In genomic region chr2:197435598-197436435, GRCh38 we compare ENCODE assay signal across 8 cellular contexts. TPM values are rescaled to one million over a fixed set of nuclear protein-coding genes. Genes with fewer than 3 reads are reported as not detected.
DNase-seq lines count a peak whose midpoint lies in the region; ATAC-seq, FAIRE-seq and TF ChIP-seq lines count a peak whose summit lies in the region.

No MANE protein-coding gene starts in this region.

- H3K4me2 ChIP-seq in IMR-90 (ENCODE audit: low read depth, low read length), result peak overlapping the region; percentile 71

- TF ChIP-seq RAD21 in IMR-90 (IDR thresholded peaks at IDR 0.05; ENCODE audit: low read length), result no peak

- H2BK15ac ChIP-seq in IMR-90 (ENCODE audit: low read depth, low read length), result peak overlapping the region; percentile 71; the same call in 1 of the 3 replicates

- peaks cover 30% of the 10 kb centered on the region for H4K20me1 ChIP-seq in IMR-90 (ENCODE audit: insufficient read depth, low read length)

- H3K27me3 Mint-ChIP-seq in brain, result peaks cover 18% of the 10 kb centered on the region

- peak overlapping the region; percentile 90 for H3K4me3 ChIP-seq in IMR-90 (ENCODE audit: insufficient read depth, low read depth, low read length)

- peak overlapping the region; percentile 92 for H2AK5ac ChIP-seq in IMR-90 (ENCODE audit: low read depth, low read length)

- in situ Hi-C loops in IMR-90 (cut with MboI; ENCODE audit: low sequenced_read_pairs), result no loop called here

- DNase-seq in GM12892 (ENCODE audit: insufficient read length) (no peak), IMR-90 (no peak), medulla oblongata (ENCODE audit: extremely low spot score) (peak; percentile 13), foreskin melanocyte (no peak), NCI-H446 treated with DMSO at 0.1 percent for 48 hours (lab: John Stamatoyannopoulos, UW) (no peak)

- intact Hi-C loops in IMR-90 (cut with micrococcal nuclease), result loop anchor here (1.0 to 10.0 kb wide), 2 partner anchors 17 to 269 kb away; partner anchors contain the start of genes COQ10B and MARS2

- FAIRE-seq in GM12892 (lab: Jason Lieb, UNC), result peak; percentile 63

- peak overlapping the region; percentile 97 for H3K4ac ChIP-seq in IMR-90 (ENCODE audit: low read depth, low read length)

- ATAC-seq in IMR-90 (ENCODE audit: low read depth) (no peak; the same call in 1 of the 2 replicates), GM18502 (IDR thresholded peaks at IDR 0.05; ENCODE audit: poor library complexity, unreplicated experiment) (no peak), GM21528 (IDR thresholded peaks at IDR 0.05; ENCODE audit: low FRiP score, unreplicated experiment) (no peak)

- dilution Hi-C loops in IMR-90 (cut with HindIII; ENCODE audit: low sequenced_read_pairs, unreplicated experiment), result no loop called here

- peaks cover 43% of the 10 kb centered on the region for H3K4me1 Mint-ChIP-seq in brain

- no peaks in the 10 kb centered on the region for H3K9me3 ChIP-seq in IMR-90 (ENCODE audit: control insufficient read depth, insufficient read depth, low read length)

- H3K9ac ChIP-seq in IMR-90 (ENCODE audit: low read depth, low read length), result peak overlapping the region; percentile 99

- peak overlapping the region; percentile 93 for H3K56ac ChIP-seq in IMR-90 (ENCODE audit: extremely low read depth, insufficient read depth, low read length)

- peak overlapping the region; percentile 81; the same call in 1 of the 2 replicates for H3K18ac ChIP-seq in IMR-90 (ENCODE audit: low read depth, low read length)

- H4K5ac ChIP-seq in IMR-90 (ENCODE audit: low read depth, low read length), result peak overlapping the region; percentile 94

- CTCF ChIA-PET in IMR-90 (lab: Yijun Ruan, JAX), result interaction anchor here (0.6 kb wide), 1 partner anchor 66 kb away, joined by 3 read pairs; no protein-coding TSS in a partner anchor

- peak overlapping the region; percentile 94 for H4K91ac ChIP-seq in IMR-90 (ENCODE audit: insufficient read depth, low read depth, low read length)

- peak overlapping the region; percentile 96 for H2AFZ ChIP-seq in IMR-90 (replicated peaks; ENCODE audit: low read length, poor library complexity)

- peak overlapping the region; percentile 97 for H3K14ac ChIP-seq in IMR-90 (replicated peaks; ENCODE audit: low read depth, low read length)

- TF ChIP-seq CTCF in IMR-90 (conservative IDR thresholded peaks at IDR 0.05; ENCODE audit: low read depth, low read length) (no peak), brain (conservative IDR thresholded peaks at IDR 0.05) (no peak)

- no peaks in the 10 kb centered on the region for H3K27me3 ChIP-seq in IMR-90 (ENCODE audit: control insufficient read depth, insufficient read depth, low read length)

- H2BK5ac ChIP-seq in IMR-90 (ENCODE audit: low read depth, low read length, poor library complexity, severe bottlenecking), result peak overlapping the region; percentile 95

- peak overlapping the region; percentile 54 for H2BK120ac ChIP-seq in IMR-90 (ENCODE audit: low read depth, low read length)

- H4K8ac ChIP-seq in IMR-90 (ENCODE audit: low read depth in 2 of 2, low read length in 2 of 2), result peak overlapping the region; percentile 84 to 99

- 50% methylated on average over 7 of the region's 17 CpGs; no CpG with 5 or more reads in 1 of the 2 experiments for WGBS in IMR-90 (ENCODE audit: extremely low coverage in 2 of 2, insufficient read length in 1 of 2), 2 experiments

- peak overlapping the region; percentile 97 for H3K23ac ChIP-seq in IMR-90 (ENCODE audit: low read depth, low read length)

- peak overlapping the region; percentile 90 to 98 (median 95) for H3K4me3 Mint-ChIP-seq in brain

- peak overlapping the region; percentile 97 for H3K27ac ChIP-seq in IMR-90 (ENCODE audit: insufficient read depth, low read length)

- peaks cover 6 to 14% of the 10 kb centered on the region in 2 experiments for H3K79me1 ChIP-seq in IMR-90 (ENCODE audit: low read depth in 1 of 2, low read length in 2 of 2)

- peaks cover 0 to 6% (median 0%) of the 10 kb centered on the region in 5 experiments for H3K9me3 Mint-ChIP-seq in brain

- peaks cover 9% of the 10 kb centered on the region for H3K36me3 Mint-ChIP-seq in brain

- peaks cover 5% of the 10 kb centered on the region for H3K4me1 ChIP-seq in IMR-90 (ENCODE audit: control insufficient read depth, insufficient read depth, low read length)

- peaks cover 9% of the 10 kb centered on the region; the same call in 1 of the 2 replicates for H3K9me1 ChIP-seq in IMR-90 (ENCODE audit: insufficient read depth, low read length)

- H2BK20ac ChIP-seq in IMR-90 (ENCODE audit: low read depth, low read length), result peak overlapping the region; percentile 39; the same call in 1 of the 2 replicates

- POLR2A ChIA-PET in IMR-90 (lab: Charles Lee; ENCODE audit: unreplicated experiment), result interaction anchor here (1.1 kb wide), 1 partner anchor 17 kb away, joined by 5 read pairs; no protein-coding TSS in a partner anchor

- TF ChIP-seq POLR2A in GM12892 (IDR thresholded peaks at IDR 0.05; ENCODE audit: low read depth, low read length) (no peak), IMR-90 (IDR thresholded peaks at IDR 0.05; ENCODE audit: low read depth, low read length) (no peak)

- H3K36me3 ChIP-seq in IMR-90 (ENCODE audit: control insufficient read depth, insufficient read depth, low read length), result no peaks in the 10 kb centered on the region

- peak overlapping the region; percentile 99 to 100 (median 100) for H3K27ac Mint-ChIP-seq in brain

- TSS peak; percentile 97 for BruUV-seq in IMR-90 (replicated peaks; lab: Mats Ljungman, UMichigan)

- peak overlapping the region; percentile 53 for H2AK9ac ChIP-seq in IMR-90 (replicated peaks; ENCODE audit: low read depth, low read length, poor library complexity)

TF ChIP-seq in IMR-90, 13 proteins besides CTCF, POLR2A, EP300 and RAD21:
- TF ChIP-seq ELK1 (IDR thresholded peaks at IDR 0.05; ENCODE audit: borderline replicate concordance, low read depth, low read length) (no peak), USF2 (IDR thresholded peaks at IDR 0.05; ENCODE audit: low read depth, low read length) (no peak), CEBPB (IDR thresholded peaks at IDR 0.05; ENCODE audit: low read depth, low read length) (no peak), NFE2L2 (IDR thresholded peaks at IDR 0.05; ENCODE audit: low read depth, low read length) (no peak), BHLHE40 (IDR thresholded peaks at IDR 0.05; ENCODE audit: low read depth, low read length) (no peak), RCOR1 (IDR thresholded peaks at IDR 0.05; ENCODE audit: insufficient replicate concordance, low read length) (no peak), MXI1 (IDR thresholded peaks at IDR 0.05; ENCODE audit: borderline replicate concordance, low read depth, low read length) (no peak), CHD1 (IDR thresholded peaks at IDR 0.05; ENCODE audit: low read depth, low read length) (no peak), MAFK (IDR thresholded peaks at IDR 0.05; ENCODE audit: low read depth, low read length) (no peak), MAZ (IDR thresholded peaks at IDR 0.05; ENCODE audit: borderline replicate concordance, low read depth, low read length) (no peak), FOS (IDR thresholded peaks at IDR 0.05; ENCODE audit: low read depth, low read length) (no peak), SMC3 (IDR thresholded peaks at IDR 0.05; ENCODE audit: low read depth, low read length) (no peak), RFX5 (IDR thresholded peaks at IDR 0.05; ENCODE audit: low read depth, low read length) (no peak)

RNA-seq across cellular contexts. Expression of gene SF3B1, which starts 1.0 kb away (rescaled TPM):
- 219 TPM for polyA plus RNA-seq in GM12892 (2012; ENCODE audit: missing spikeins)
- total RNA-seq in IMR-90 (2012; rRNA removed), result 706 and 942 TPM in 2 replicates
- polyA plus RNA-seq in IMR-90 (2012; rRNA removed) (213 and 326 TPM in 2 replicates), brain (ENCODE audit: insufficient read depth, low read depth, low replicate concordance) (71.0 TPM)
- 35.4 and 57.7 TPM in 2 replicates for polyA plus RNA-seq in IMR-90 (2012; cell fraction: cytosol; rRNA removed)
- polyA plus RNA-seq in IMR-90 (2012; cell fraction: nucleus; rRNA removed; ENCODE audit: low replicate concordance), result 147 and 3,449 TPM in 2 replicates

RNA-seq across cellular contexts. Expression of gene COQ10B, which starts 17.5 kb away (rescaled TPM):
- 11.8 TPM for polyA plus RNA-seq in GM12892 (2012; ENCODE audit: missing spikeins)
- total RNA-seq in IMR-90 (2012; rRNA removed), result 28.7 and 64.2 TPM in 2 replicates
- polyA plus RNA-seq in IMR-90 (2012; rRNA removed), result 6.3 and 9.5 TPM in 2 replicates
- 1.6 and 2.8 TPM in 2 replicates for polyA plus RNA-seq in IMR-90 (2012; cell fraction: cytosol; rRNA removed)
- 0.81 and 4.0 TPM in 2 replicates for polyA plus RNA-seq in IMR-90 (2012; cell fraction: nucleus; rRNA removed; ENCODE audit: low replicate concordance)
- polyA plus RNA-seq in brain (ENCODE audit: insufficient read depth, low read depth, low replicate concordance), result 5.4 TPM
